1 cellular context compared by ENCODE assay signal in the genomic region with DNA sequence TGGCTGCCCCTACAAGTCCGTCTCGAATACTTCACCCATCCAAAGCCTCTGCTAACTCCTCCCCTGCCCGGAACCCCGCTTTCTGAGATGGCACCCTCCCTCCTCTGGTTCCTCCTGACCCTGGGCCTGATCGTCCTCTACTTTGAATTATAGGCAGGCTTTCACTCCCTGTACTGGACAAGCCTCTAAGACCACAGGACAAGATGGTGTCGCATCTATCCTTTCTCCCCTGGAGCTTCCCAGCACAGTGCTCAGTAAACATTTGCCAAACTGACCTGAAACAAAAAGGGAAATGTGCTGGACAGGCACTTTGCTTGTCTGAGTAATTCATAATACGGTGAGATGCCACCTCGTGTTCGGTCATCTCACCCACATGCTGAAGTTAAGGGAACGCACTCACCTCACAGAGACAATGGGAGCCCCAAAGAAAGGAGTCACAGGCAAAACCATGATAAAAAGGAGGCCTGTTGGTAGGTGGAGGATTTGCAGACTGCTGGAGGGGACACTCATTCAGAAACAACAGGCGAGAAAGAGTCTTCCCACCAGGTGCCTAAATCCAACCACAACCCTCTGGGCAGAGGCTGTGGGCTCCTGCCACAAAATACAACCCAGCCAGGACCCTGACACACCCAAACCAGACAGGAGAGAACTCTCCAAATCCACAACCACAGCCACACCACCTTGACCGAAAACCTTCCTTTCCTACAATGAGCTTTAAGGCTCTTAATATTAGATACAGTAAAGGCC.
TF ChIP-seq lines count a peak whose summit lies in the region.

No MANE protein-coding gene starts in this region.

TF ChIP-seq in SK-N-SH treated with all-trans-retinoic acid at 6 μM for 48 hours, 23 proteins besides CTCF, POLR2A, EP300 and RAD21:
- TF ChIP-seq, protein P1, sequence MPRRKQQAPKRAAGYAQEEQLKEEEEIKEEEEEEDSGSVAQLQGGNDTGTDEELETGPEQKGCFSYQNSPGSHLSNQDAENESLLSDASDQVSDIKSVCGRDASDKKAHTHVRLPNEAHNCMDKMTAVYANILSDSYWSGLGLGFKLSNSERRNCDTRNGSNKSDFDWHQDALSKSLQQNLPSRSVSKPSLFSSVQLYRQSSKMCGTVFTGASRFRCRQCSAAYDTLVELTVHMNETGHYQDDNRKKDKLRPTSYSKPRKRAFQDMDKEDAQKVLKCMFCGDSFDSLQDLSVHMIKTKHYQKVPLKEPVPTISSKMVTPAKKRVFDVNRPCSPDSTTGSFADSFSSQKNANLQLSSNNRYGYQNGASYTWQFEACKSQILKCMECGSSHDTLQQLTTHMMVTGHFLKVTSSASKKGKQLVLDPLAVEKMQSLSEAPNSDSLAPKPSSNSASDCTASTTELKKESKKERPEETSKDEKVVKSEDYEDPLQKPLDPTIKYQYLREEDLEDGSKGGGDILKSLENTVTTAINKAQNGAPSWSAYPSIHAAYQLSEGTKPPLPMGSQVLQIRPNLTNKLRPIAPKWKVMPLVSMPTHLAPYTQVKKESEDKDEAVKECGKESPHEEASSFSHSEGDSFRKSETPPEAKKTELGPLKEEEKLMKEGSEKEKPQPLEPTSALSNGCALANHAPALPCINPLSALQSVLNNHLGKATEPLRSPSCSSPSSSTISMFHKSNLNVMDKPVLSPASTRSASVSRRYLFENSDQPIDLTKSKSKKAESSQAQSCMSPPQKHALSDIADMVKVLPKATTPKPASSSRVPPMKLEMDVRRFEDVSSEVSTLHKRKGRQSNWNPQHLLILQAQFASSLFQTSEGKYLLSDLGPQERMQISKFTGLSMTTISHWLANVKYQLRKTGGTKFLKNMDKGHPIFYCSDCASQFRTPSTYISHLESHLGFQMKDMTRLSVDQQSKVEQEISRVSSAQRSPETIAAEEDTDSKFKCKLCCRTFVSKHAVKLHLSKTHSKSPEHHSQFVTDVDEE (CRISPR knock-in tag; IDR thresholded peaks at IDR 0.05) = no peak
- no peak for TF ChIP-seq ESRRG (CRISPR knock-in tag; IDR thresholded peaks at IDR 0.05)
- TF ChIP-seq SNAI2 (CRISPR knock-in tag; IDR thresholded peaks at IDR 0.05) = no peak
- no peak for TF ChIP-seq BACH2 (CRISPR knock-in tag; IDR thresholded peaks at IDR 0.05; ENCODE audit: borderline replicate concordance)
- no peak for TF ChIP-seq CSDC2 (CRISPR knock-in tag; IDR thresholded peaks at IDR 0.05)
- TF ChIP-seq OSR1 (CRISPR knock-in tag; IDR thresholded peaks at IDR 0.05) = no peak
- no peak for TF ChIP-seq ZC3H10 (CRISPR knock-in tag; IDR thresholded peaks at IDR 0.05)
- no peak for TF ChIP-seq PPARA (CRISPR knock-in tag; IDR thresholded peaks at IDR 0.05; ENCODE audit: borderline replicate concordance)
- TF ChIP-seq ZFP3 (CRISPR knock-in tag; IDR thresholded peaks at IDR 0.05) = no peak
- TF ChIP-seq ZNF565 (CRISPR knock-in tag; conservative IDR thresholded peaks at IDR 0.05; ENCODE audit: low read depth) = no peak
